8 cellular contexts compared by ENCODE assay signal in the genomic region with DNA sequence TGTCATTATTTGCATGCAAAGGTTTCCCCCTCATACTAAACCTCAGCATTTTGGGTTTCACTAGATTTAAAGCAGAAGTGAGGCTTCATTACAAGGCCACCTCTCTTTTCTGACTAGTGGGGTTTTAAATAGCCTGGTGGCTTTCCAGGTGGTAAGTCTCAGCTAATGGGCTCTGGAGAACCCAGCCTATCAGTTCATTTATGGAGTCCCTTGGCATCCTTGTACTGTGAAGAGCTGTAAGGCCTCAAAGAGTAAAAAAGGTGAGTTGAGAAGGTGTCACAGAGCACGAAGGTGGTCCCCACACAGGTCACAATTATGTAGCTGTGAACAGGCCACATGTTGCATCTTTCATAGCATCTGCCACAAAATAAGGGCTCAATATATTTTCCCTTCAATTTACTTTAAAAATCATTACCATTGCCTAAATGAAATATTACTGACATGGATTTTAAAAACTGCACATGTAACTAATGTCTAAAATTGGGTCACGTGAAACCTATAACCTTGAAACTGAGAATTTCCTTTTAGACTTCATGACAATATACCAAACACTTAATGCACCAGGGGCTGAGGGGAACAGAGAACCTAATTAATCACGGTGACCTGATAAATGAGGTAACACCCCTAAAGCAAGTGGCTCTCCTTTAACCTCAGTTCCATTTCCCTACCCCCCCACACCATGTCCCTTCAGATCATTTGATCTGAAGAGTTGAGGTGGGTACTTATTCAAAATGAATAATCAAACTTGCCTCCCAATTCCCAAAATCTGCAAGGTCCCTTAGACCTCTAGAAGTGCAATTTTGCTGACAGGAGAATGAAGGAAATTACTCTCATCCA. TPM values are rescaled to one million over a fixed set of nuclear protein-coding genes. Genes with fewer than 3 reads are reported as not detected.
DNase-seq lines count a peak whose midpoint lies in the region; ATAC-seq, FAIRE-seq and TF ChIP-seq lines count a peak whose summit lies in the region.

No MANE protein-coding gene starts in this region.

- H3K27me3 Mint-ChIP-seq in chondrocyte (ENCODE audit: low read depth), result no peaks in the 10 kb centered on the region
- H3K27me3 Mint-ChIP-seq in osteocyte (ENCODE audit: unreplicated experiment), result no peaks in the 10 kb centered on the region

- H3K27ac ChIP-seq in HL-60 (replicated peaks), result peak overlapping the region; percentile 97
- no peak overlapping the region for H3K27ac ChIP-seq in RWPE1

- peaks cover 10% of the 10 kb centered on the region for H3K36me3 Mint-ChIP-seq in chondrocyte (ENCODE audit: low read depth)
- peaks cover 16% of the 10 kb centered on the region for H3K36me3 Mint-ChIP-seq in osteocyte (ENCODE audit: unreplicated experiment)

- peak overlapping the region; percentile 88 for H3K4me3 Mint-ChIP-seq in chondrocyte (ENCODE audit: unreplicated experiment)
- H3K4me3 Mint-ChIP-seq in osteocyte (ENCODE audit: unreplicated experiment), result peak overlapping the region; percentile 84

- H3K9me3 Mint-ChIP-seq in chondrocyte (ENCODE audit: low read depth), result peaks cover 4% of the 10 kb centered on the region
- no peaks in the 10 kb centered on the region for H3K9me3 Mint-ChIP-seq in osteocyte (ENCODE audit: unreplicated experiment)

- H3K4me1 Mint-ChIP-seq in chondrocyte (ENCODE audit: low read depth), result peaks cover 30% of the 10 kb centered on the region
- peaks cover 35% of the 10 kb centered on the region for H3K4me1 Mint-ChIP-seq in osteocyte (ENCODE audit: unreplicated experiment)

- no peaks in the 10 kb centered on the region for H3K27me3 ChIP-seq in HL-60 (ENCODE audit: insufficient read depth, poor library complexity, severe bottlenecking)

- POLR2A ChIA-PET in RWPE1 (lab: Yijun Ruan, JAX; ENCODE audit: low non-redundant PET), result no interaction called here

- TF ChIP-seq CTCF in HL-60 (IDR thresholded peaks at IDR 0.05; ENCODE audit: insufficient read depth, low read length), result no peak
- TF ChIP-seq CTCF in chondrocyte (IDR thresholded peaks at IDR 0.05), result no peak
- no peak for TF ChIP-seq CTCF in osteocyte (IDR thresholded peaks at IDR 0.05)
- no peak for TF ChIP-seq CTCF in RWPE1 (conservative IDR thresholded peaks at IDR 0.05; ENCODE audit: low read depth)

- DNase-seq in GM12891 (ENCODE audit: insufficient read length, low spot score) (peak; percentile 30), HL-60 (ENCODE audit: low read depth in 1 of 2, low spot score in 1 of 2) (peak in 1 of 2 experiments; percentile 10), chondrocyte (ENCODE audit: low spot score) (no peak), osteocyte (ENCODE audit: extremely low spot score, unreplicated experiment) (no peak), urothelium cell line (ENCODE audit: low spot score) (no peak), RWPE1 (ENCODE audit: low spot score) (no peak)
- no peak for DNase-seq in activated CD4-positive, alpha-beta T cell treated with anti-CD3 and anti-CD28 coated beads for 4 hours

- CTCF ChIA-PET in RWPE1 (lab: Yijun Ruan, JAX), result no interaction called here

- FAIRE-seq in GM12891 (lab: Jason Lieb, UNC), result no peak
- no peak for FAIRE-seq in urothelium cell line (lab: Jason Lieb, UNC)

- peak; percentile 53 for ATAC-seq in GM21447 (IDR thresholded peaks at IDR 0.05; ENCODE audit: unreplicated experiment)

- peak overlapping the region; percentile 87 for H3K4me3 ChIP-seq in HL-60 (replicated peaks; ENCODE audit: insufficient read depth, low read length)

- H3K27ac Mint-ChIP-seq in chondrocyte (ENCODE audit: unreplicated experiment) (peak overlapping the region; percentile 81), osteocyte (ENCODE audit: unreplicated experiment) (no peak overlapping the region)

- peak; percentile 71 for TF ChIP-seq POLR2A in GM12891 (IDR thresholded peaks at IDR 0.05; ENCODE audit: low read depth, low read length)

TF ChIP-seq in GM12891, 5 proteins besides CTCF, POLR2A, EP300 and RAD21:
- TF ChIP-seq POLR2AphosphoS5 (IDR thresholded peaks at IDR 0.05; ENCODE audit: low read depth, low read length) (peak; percentile 67), TAF1 (IDR thresholded peaks at IDR 0.05; ENCODE audit: low read depth, low read length) (no peak), PAX5 (IDR thresholded peaks at IDR 0.05; ENCODE audit: insufficient read depth, low read length, severe bottlenecking) (no peak), SPI1 (IDR thresholded peaks at IDR 0.05; ENCODE audit: low read depth, low read length) (peak; percentile 92), POU2F2 (IDR thresholded peaks at IDR 0.05; ENCODE audit: low read depth, low read length) (peak; percentile 82)

RNA-seq across cellular contexts. Expression of gene NGLY1, which starts 1.3 kb away (rescaled TPM):
- polyA plus RNA-seq in GM12891 (2012; ENCODE audit: low read depth, missing spikeins), result 33.9 TPM
- total RNA-seq in chondrocyte (24.6 to 32.7 TPM (median 29.1 TPM) in 3 replicates), osteocyte (28.9 and 29.6 TPM in 2 replicates)

RNA-seq across cellular contexts. Expression of gene OXSM, which starts 7.9 kb away (rescaled TPM):
- 13.3 TPM for polyA plus RNA-seq in GM12891 (2012; ENCODE audit: low read depth, missing spikeins)
- total RNA-seq in chondrocyte, result 8.8 to 10.0 TPM (median 9.2 TPM) in 3 replicates
- total RNA-seq in osteocyte, result 7.7 and 8.3 TPM in 2 replicates
